ENCODE assay signal across 8 cellular contexts in the genomic region with DNA sequence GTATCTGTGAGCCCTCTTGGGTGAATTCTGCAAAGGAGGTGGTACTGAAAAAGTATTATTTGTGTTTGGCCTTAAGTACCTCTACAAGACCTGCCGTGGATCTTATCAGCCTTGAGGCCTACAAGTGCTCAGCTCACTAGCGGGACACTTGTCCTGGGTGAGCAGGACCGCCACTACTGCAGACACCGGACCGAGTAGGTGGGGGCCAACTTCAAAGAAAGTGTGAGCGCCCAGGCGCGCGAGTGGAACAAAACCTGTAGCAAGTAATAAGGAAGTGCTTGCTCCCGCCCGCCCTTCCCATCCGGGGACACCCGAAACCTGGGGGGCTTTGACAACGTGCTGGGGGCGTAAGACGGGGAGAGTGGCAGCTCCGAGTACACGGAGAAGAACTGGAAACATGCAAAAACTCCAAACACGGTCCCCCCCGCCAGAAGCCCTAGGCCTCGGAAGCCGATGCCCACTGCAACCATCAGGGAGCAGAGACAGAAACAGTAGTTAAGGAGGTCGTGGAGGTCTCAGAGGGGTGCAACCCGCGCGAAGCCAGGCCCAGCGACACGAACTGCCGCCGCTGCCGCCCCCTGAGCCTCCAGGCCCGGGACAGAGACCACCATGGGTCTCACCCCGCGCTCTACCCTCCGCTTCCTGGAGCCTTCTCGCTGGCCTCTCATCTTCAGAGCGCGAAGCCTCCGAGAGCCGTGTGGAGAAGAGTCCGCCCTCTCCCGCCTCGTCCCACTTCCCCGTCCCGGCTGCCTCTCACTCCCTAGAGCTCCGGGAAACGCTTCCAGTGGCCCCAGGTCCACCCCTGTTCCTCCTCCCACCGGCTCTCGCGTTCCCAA. TPM values are rescaled to one million over a fixed set of nuclear protein-coding genes. Genes with fewer than 3 reads are reported as not detected.
A peak's percentile ranks its signal among the peaks of the same experiment; 100 is the strongest.
DNase-seq lines count a peak whose midpoint lies in the region; ATAC-seq and TF ChIP-seq lines count a peak whose summit lies in the region.

No MANE protein-coding gene starts in this region.

- peak overlapping the region; percentile 100 for H3K4me3 Mint-ChIP-seq in activated naive CD8-positive, alpha-beta T cell treated with anti-CD3 and anti-CD28 coated beads for 36 hours
- peak overlapping the region; percentile 99 for H3K4me3 Mint-ChIP-seq in progenitor cell of endocrine pancreas (ENCODE audit: low read depth)

- H3K27me3 ChIP-seq in SJSA1 (replicated peaks) (no peaks in the 10 kb centered on the region), left ventricle myocardium inferior (ENCODE audit: low read depth) (no peaks in the 10 kb centered on the region), uterus (no peaks in the 10 kb centered on the region)

- no peaks in the 10 kb centered on the region for H3K9me3 Mint-ChIP-seq in activated naive CD8-positive, alpha-beta T cell treated with anti-CD3 and anti-CD28 coated beads for 36 hours
- H3K9me3 Mint-ChIP-seq in progenitor cell of endocrine pancreas (ENCODE audit: low read depth): no peaks in the 10 kb centered on the region

- peaks cover 24% of the 10 kb centered on the region for H3K36me3 ChIP-seq in SJSA1
- peaks cover 10% of the 10 kb centered on the region for H3K36me3 ChIP-seq in left ventricle myocardium inferior
- no peaks in the 10 kb centered on the region for H3K36me3 ChIP-seq in uterus

- H3K4me3 ChIP-seq in SJSA1 (peak overlapping the region; percentile 68), left ventricle myocardium inferior (peak overlapping the region; percentile 99), uterus (peak overlapping the region; percentile 84 to 92)

- peak overlapping the region; percentile 100 for H3K27ac Mint-ChIP-seq in activated naive CD8-positive, alpha-beta T cell treated with anti-CD3 and anti-CD28 coated beads for 36 hours
- peak overlapping the region; percentile 100 for H3K27ac Mint-ChIP-seq in progenitor cell of endocrine pancreas

- H3K9me3 ChIP-seq in SJSA1 (replicated peaks): no peaks in the 10 kb centered on the region
- H3K9me3 ChIP-seq in left ventricle myocardium inferior (replicated peaks): no peaks in the 10 kb centered on the region
- no peaks in the 10 kb centered on the region for H3K9me3 ChIP-seq in uterus

- ATAC-seq in HG02981 (IDR thresholded peaks at IDR 0.05; ENCODE audit: unreplicated experiment): peak; percentile 2

- no peak for TF ChIP-seq POLR2A in uterus (IDR thresholded peaks at IDR 0.05)

- H3K27ac ChIP-seq in SJSA1: peak overlapping the region; percentile 88
- peak overlapping the region; percentile 99 for H3K27ac ChIP-seq in left ventricle myocardium inferior (replicated peaks)
- peak overlapping the region; percentile 99 for H3K27ac ChIP-seq in uterus

- TF ChIP-seq CTCF in left ventricle myocardium inferior (IDR thresholded peaks at IDR 0.05; ENCODE audit: borderline replicate concordance): no peak
- TF ChIP-seq CTCF in progenitor cell of endocrine pancreas (IDR thresholded peaks at IDR 0.05; ENCODE audit: unreplicated experiment): no peak
- no peak for TF ChIP-seq CTCF in uterus (IDR thresholded peaks at IDR 0.05)

- intact Hi-C loops in left ventricle myocardium inferior (cut with micrococcal nuclease) (no loop called here), uterus (cut with DNase I; ENCODE audit: low total_unique reads) (no loop called here)

- H3K4me1 Mint-ChIP-seq in activated naive CD8-positive, alpha-beta T cell treated with anti-CD3 and anti-CD28 coated beads for 36 hours: peaks cover 34% of the 10 kb centered on the region
- peaks cover 10% of the 10 kb centered on the region for H3K4me1 Mint-ChIP-seq in progenitor cell of endocrine pancreas (ENCODE audit: low read depth)

- peaks cover 28% of the 10 kb centered on the region for H3K36me3 Mint-ChIP-seq in activated naive CD8-positive, alpha-beta T cell treated with anti-CD3 and anti-CD28 coated beads for 36 hours
- peaks cover 11% of the 10 kb centered on the region for H3K36me3 Mint-ChIP-seq in progenitor cell of endocrine pancreas (ENCODE audit: insufficient read depth)

- H3K27me3 Mint-ChIP-seq in activated naive CD8-positive, alpha-beta T cell treated with anti-CD3 and anti-CD28 coated beads for 36 hours: peaks cover 4% of the 10 kb centered on the region
- no peaks in the 10 kb centered on the region for H3K27me3 Mint-ChIP-seq in progenitor cell of endocrine pancreas

- peak; percentile 67 for DNase-seq in GM03348 (ENCODE audit: low spot score)
- DNase-seq in SJSA1 (ENCODE audit: low read depth in 1 of 2, low spot score in 2 of 2): peak in 1 of 2 experiments; percentile 50
- peak; percentile 56 for DNase-seq in activated naive CD8-positive, alpha-beta T cell treated with anti-CD3 and anti-CD28 coated beads for 36 hours
- DNase-seq in left ventricle myocardium inferior: peak; percentile 42
- peak; percentile 16 for DNase-seq in progenitor cell of endocrine pancreas (ENCODE audit: low spot score, unreplicated experiment)
- peak; percentile 30 to 31 for DNase-seq in uterus
- DNase-seq in NCI-H1048 (lab: John Stamatoyannopoulos, UW): no peak

- H3K4me1 ChIP-seq in SJSA1 (replicated peaks) (peaks cover 10% of the 10 kb centered on the region; the same call in 1 of the 2 replicates), left ventricle myocardium inferior (peaks cover 50% of the 10 kb centered on the region), uterus (peaks cover 0 to 5% of the 10 kb centered on the region in 2 donors)

RNA-seq across cellular contexts. Expression of a gene that starts 0.6 kb away (rescaled TPM):
- total RNA-seq in SJSA1 (2014; rRNA removed; shearing (Covaris generic)): 77.9 and 123 TPM in 2 replicates
- total RNA-seq in activated naive CD8-positive, alpha-beta T cell treated with anti-CD3 and anti-CD28 coated beads for 36 hours: 100 to 1,000 TPM; 295 to 317 TPM
- total RNA-seq in left ventricle myocardium inferior: 64.1 TPM
- 233 and 235 TPM in 2 replicates for total RNA-seq in progenitor cell of endocrine pancreas
- total RNA-seq in uterus: 100 to 1,000 TPM in 3 of 4 donors, 10 to 100 TPM in 1; 69.4 to 173 (median 151) TPM

RNA-seq across cellular contexts. Expression of a gene that starts 55.5 kb away (rescaled TPM):
- total RNA-seq in SJSA1 (2014; rRNA removed; shearing (Covaris generic)): 8.9 and 18.9 TPM in 2 replicates
- total RNA-seq in activated naive CD8-positive, alpha-beta T cell treated with anti-CD3 and anti-CD28 coated beads for 36 hours: 10 to 100 TPM in 1 of 2 experiments, 1 to 10 TPM in 1; 9.6 to 11.8 TPM
- 31.9 TPM for total RNA-seq in left ventricle myocardium inferior
- 43.4 and 43.7 TPM in 2 replicates for total RNA-seq in progenitor cell of endocrine pancreas
- total RNA-seq in uterus: 10 to 100 TPM in 2 of 4 donors, 1 to 10 TPM in 2; 6.2 to 15.5 (median 10.2) TPM
